ENCODE assay signal across 18 cellular contexts in genomic region chr10:52526251-52526823, GRCh38.
DNase-seq lines count a peak whose midpoint lies in the region; ATAC-seq and TF ChIP-seq lines count a peak whose summit lies in the region.
"Had no signal": no experiment of that assay in that cellular context is flagged by ENCODE, and none has a peak within 500 bp of the region (broad histone marks: within the 10 kb centered on the region; RNA-seq: fewer than 3 reads in every experiment).

No MANE protein-coding gene starts in this region.

- H3K36me3 ChIP-seq in suprapubic skin = no peaks in the 10 kb centered on the region
- H3K36me3 ChIP-seq: esophagus muscularis mucosa, heart left ventricle, sigmoid colon, transverse colon, WERI-Rb-1 had no signal

- H3K27me3 ChIP-seq in foreskin keratinocyte = no peaks in the 10 kb centered on the region
- H3K27me3 ChIP-seq in suprapubic skin = no peaks in the 10 kb centered on the region
- H3K27me3 ChIP-seq: esophagus muscularis mucosa, heart left ventricle, sigmoid colon, transverse colon had no signal

- no peak overlapping the region for H3K4me3 ChIP-seq in astrocyte of the spinal cord (ENCODE audit: low read depth, low read length)
- H3K4me3 ChIP-seq in suprapubic skin = no peak overlapping the region
- H3K4me3 ChIP-seq: esophagus muscularis mucosa, heart left ventricle, sigmoid colon, transverse colon had no signal

- H3K4me1 ChIP-seq in foreskin keratinocyte (peaks cover 20% of the 10 kb centered on the region), suprapubic skin (no peaks in the 10 kb centered on the region)
- H3K4me1 ChIP-seq: esophagus muscularis mucosa, heart left ventricle, sigmoid colon, transverse colon had no signal

- 18% methylated on average over 1 of the region's 1 CpG for WGBS in suprapubic skin

- TF ChIP-seq EP300 in suprapubic skin (IDR thresholded peaks at IDR 0.05) = no peak

- no peaks in the 10 kb centered on the region for H3K9me3 ChIP-seq in suprapubic skin
- H3K9me3 ChIP-seq: esophagus muscularis mucosa, sigmoid colon, transverse colon had no signal

- ATAC-seq in foreskin keratinocyte (peak; percentile 84), GM19351 (IDR thresholded peaks at IDR 0.05; ENCODE audit: unreplicated experiment) (no peak), HG02884 (IDR thresholded peaks at IDR 0.05; ENCODE audit: unreplicated experiment) (no peak)
- ATAC-seq: heart left ventricle; stimulated activated naive CD8-positive, alpha-beta T cell treated with anti-CD3 and anti-CD28 coated beads, Interleukin-15, Interleukin-2, amounts not matched to agents 100 U/mL and 50 U/mL, for 24 hours; T-helper 17 cell had no signal

- peak overlapping the region; percentile 24 for H3K27ac ChIP-seq in foreskin keratinocyte
- peak overlapping the region; percentile 38 for H3K27ac ChIP-seq in suprapubic skin
- H3K27ac ChIP-seq: esophagus muscularis mucosa, heart left ventricle, sigmoid colon, transverse colon, WERI-Rb-1 had no signal

- DNase-seq in HT1080 (ENCODE audit: low read depth) = peak; percentile 13
- DNase-seq in astrocyte of the spinal cord (ENCODE audit: low read depth, low spot score) = peak; percentile 50
- peak; percentile 24 to 59 for DNase-seq in foreskin keratinocyte
- DNase-seq in suprapubic skin (ENCODE audit: low spot score in 2 of 2) = no peak
- no peak for DNase-seq in NAMALWA (ENCODE audit: low spot score)
- DNase-seq: heart left ventricle; NCI-H1105; nucleus accumbens; SHP77 treated with DMSO at 0.1 percent for 48 hours; sigmoid colon; stimulated activated CD4-positive, alpha-beta T cell treated with anti-CD3 and anti-CD28 coated beads, Interleukin-1b, Interleukin-23, amount 100 ng/mL, for 48 hours; stimulated activated naive CD8-positive, alpha-beta T cell treated with anti-CD3 and anti-CD28 coated beads, Interleukin-15, Interleukin-2, amounts not matched to agents 100 U/mL and 50 U/mL, for 24 hours; T-helper 17 cell; transverse colon; WERI-Rb-1 had no signal

- in situ Hi-C loops in astrocyte of the spinal cord (cut with HindIII; ENCODE audit: low sequenced_read_pairs) = no loop called here

- no peak for TF ChIP-seq POLR2A in suprapubic skin (IDR thresholded peaks at IDR 0.05)

- no peak for TF ChIP-seq CTCF in astrocyte of the spinal cord (IDR thresholded peaks at IDR 0.05; ENCODE audit: low read depth, low read length)
- no peak for TF ChIP-seq CTCF in foreskin keratinocyte (conservative IDR thresholded peaks at IDR 0.05)
- no peak for TF ChIP-seq CTCF in suprapubic skin (IDR thresholded peaks at IDR 0.05)

Comparison
In these comparisons a context has a peak if more than half of its experiments do, and no peak if none do; other contexts are left out.
1. DNase-seq: peak in HT1080 (single experiment), astrocyte of the spinal cord (single experiment) and foreskin keratinocyte (2 of 2); none in suprapubic skin (0 of 2) and NAMALWA (single experiment).